In genomic region chr4:116469582-116469981, GRCh38 we compare ENCODE assay signal across 23 cellular contexts.
DNase-seq lines count a peak whose midpoint lies in the region; ATAC-seq and TF ChIP-seq lines count a peak whose summit lies in the region.
"Had no signal": no experiment of that assay in that cellular context is flagged by ENCODE, and none has a peak within 500 bp of the region (broad histone marks: within the 10 kb centered on the region; RNA-seq: fewer than 3 reads in every experiment).

No MANE protein-coding gene starts in this region.

- no peak overlapping the region for H3K27ac ChIP-seq in gastroesophageal sphincter
- H3K27ac ChIP-seq: ovary, Peyer's patch, testis had no signal

- no peaks in the 10 kb centered on the region for H3K36me3 ChIP-seq in gastroesophageal sphincter
- H3K36me3 ChIP-seq: ovary, Peyer's patch had no signal

- no peaks in the 10 kb centered on the region for H3K4me1 ChIP-seq in gastroesophageal sphincter
- H3K4me1 ChIP-seq: Peyer's patch, testis had no signal

- H3K9me3 ChIP-seq in gastroesophageal sphincter = no peaks in the 10 kb centered on the region
- H3K9me3 ChIP-seq: ovary, Peyer's patch, testis had no signal

- DNase-seq in GM20000 (ENCODE audit: low spot score) = peak; percentile 4
- DNase-seq in NCI-H446 (lab: John Stamatoyannopoulos, UW) = no peak
- DNase-seq in DMS 273 treated with DMSO at 0.1 percent for 48 hours (lab: John Stamatoyannopoulos, UW) = no peak
- DNase-seq in CD1c-positive myeloid dendritic cell (ENCODE audit: extremely low spot score) = no peak
- DNase-seq: activated CD4-positive, CD25-positive, alpha-beta regulatory T cell; activated CD8-positive, alpha-beta T cell treated with anti-CD3 and anti-CD28 coated beads, Interleukin-2, amount 10 ng/mL, durations not matched to agents 7 days and 5 days; activated T-cell treated with anti-CD3 and anti-CD28 coated beads, Interleukin-2, amount 50 U/mL, for 4 hours; CD4-positive, CD25-positive, alpha-beta regulatory T cell; DMS79; effector memory CD8-positive, alpha-beta T cell; GOT3; left cardiac atrium; mesenchymal stem cell; naive B cell; NCI-H1417 treated with DMSO at 0.1 percent for 48 hours; ovary; Peyer's patch; right cardiac atrium; testis had no signal

- no peak for TF ChIP-seq EP300 in gastroesophageal sphincter (IDR thresholded peaks at IDR 0.05)

- WGBS in gastroesophageal sphincter (ENCODE audit: low coverage in 1 of 2), 2 donors = 44 to 60% methylated on average over 1 of the region's 1 CpG

- H3K27me3 ChIP-seq in gastroesophageal sphincter = no peaks in the 10 kb centered on the region
- H3K27me3 ChIP-seq: ovary, Peyer's patch, testis had no signal

- no peak overlapping the region for H3K4me3 ChIP-seq in gastroesophageal sphincter
- H3K4me3 ChIP-seq: ovary, Peyer's patch, testis had no signal

- TF ChIP-seq POLR2A in gastroesophageal sphincter (IDR thresholded peaks at IDR 0.05) = no peak

- ATAC-seq in GM18508 (IDR thresholded peaks at IDR 0.05; ENCODE audit: insufficient read depth, unreplicated experiment) (peak; percentile 43), HG02981 (IDR thresholded peaks at IDR 0.05; ENCODE audit: unreplicated experiment) (peak; percentile 67), HG03575 (IDR thresholded peaks at IDR 0.05; ENCODE audit: extremely low read depth, insufficient number of reproducible peaks, low FRiP score, unreplicated experiment) (peak; percentile 72), gastroesophageal sphincter (no peak)
- ATAC-seq: activated CD8-positive, alpha-beta T cell treated with anti-CD3 and anti-CD28 coated beads, Interleukin-2, amount 10 ng/mL, durations not matched to agents 7 days and 5 days; activated T-cell treated with anti-CD3 and anti-CD28 coated beads, Interleukin-2, amount 50 U/mL, for 4 hours; effector memory CD8-positive, alpha-beta T cell; left cardiac atrium; right cardiac atrium had no signal

- TF ChIP-seq CTCF in GM20000 (IDR thresholded peaks at IDR 0.05; ENCODE audit: extremely low read depth, missing control alignments) (no peak), gastroesophageal sphincter (IDR thresholded peaks at IDR 0.05) (no peak)
